ENCODE assay signal across 18 cellular contexts in genomic region chr9:92934321-92934720, GRCh38. TPM values are rescaled to one million over a fixed set of nuclear protein-coding genes. Genes with fewer than 3 reads are reported as not detected.
A peak's percentile ranks its signal among the peaks of the same experiment; 100 is the strongest.
DNase-seq lines count a peak whose midpoint lies in the region; ATAC-seq and TF ChIP-seq lines count a peak whose summit lies in the region.
"Had no signal": no experiment of that assay in that cellular context is flagged by ENCODE, and none has a peak within 500 bp of the region (broad histone marks: within the 10 kb centered on the region; RNA-seq: fewer than 3 reads in every experiment).

No MANE protein-coding gene starts in this region.

- H3K9me3 ChIP-seq in SK-N-SH (no peaks in the 10 kb centered on the region), Karpas-422 (ENCODE audit: low read length) (no peaks in the 10 kb centered on the region), neuronal stem cell (replicated peaks in 1 of 2; ENCODE audit: control insufficient read depth in 2 of 2, insufficient read depth in 1 of 2, low read depth in 1 of 2, low read length in 2 of 2) (no peaks in the 10 kb centered on the region)
- H3K9me3 ChIP-seq: BLaER1 treated with 17β-estradiol and CSF1 and Interleukin-3, amounts not matched to agents 10 nM and 100 nM; MG63 had no signal

- H3K4me1 ChIP-seq in SK-N-SH (ENCODE audit: control insufficient read depth in 1 of 2, insufficient read depth in 2 of 2, low read depth in 1 of 2, low read length in 1 of 2) (no peaks in the 10 kb centered on the region), Karpas-422 (ENCODE audit: low read length) (peaks cover 3% of the 10 kb centered on the region; the same call in 1 of the 2 replicates), neuronal stem cell (ENCODE audit: control insufficient read depth in 2 of 2, insufficient read depth in 1 of 2, low read depth in 1 of 2, low read length in 2 of 2) (peaks cover 0 to 2% of the 10 kb centered on the region in 2 donors)
- H3K4me1 ChIP-seq: BLaER1 treated with 17β-estradiol and CSF1 and Interleukin-3, amounts not matched to agents 10 nM and 100 nM had no signal

- no peak overlapping the region for H3K4ac ChIP-seq in neuronal stem cell (ENCODE audit: low read length)

- POLR2A ChIA-PET in SK-N-SH (lab: Yijun Ruan, JAX): no interaction called here

- no peak overlapping the region for H2BK15ac ChIP-seq in neuronal stem cell (ENCODE audit: low read length)

- H4K91ac ChIP-seq in neuronal stem cell (ENCODE audit: low read depth, low read length, poor library complexity): no peak overlapping the region

- no peak overlapping the region for H2BK120ac ChIP-seq in neuronal stem cell (ENCODE audit: low read depth, low read length)

- H2BK12ac ChIP-seq in neuronal stem cell (ENCODE audit: low read length): no peak overlapping the region

- no peak overlapping the region for H4K8ac ChIP-seq in neuronal stem cell (ENCODE audit: low read depth, low read length)

- TF ChIP-seq CTCF in SK-N-SH (IDR thresholded peaks at IDR 0.05): no peak

- no peak overlapping the region for H3K27ac ChIP-seq in SK-N-SH (ENCODE audit: low read depth in 2 of 2, low read length in 1 of 2)
- no peak overlapping the region for H3K27ac ChIP-seq in Karpas-422 (ENCODE audit: low read length)
- H3K27ac ChIP-seq in neuronal stem cell (replicated peaks; ENCODE audit: low read length): no peak overlapping the region
- H3K27ac ChIP-seq: BLaER1 treated with 17β-estradiol and CSF1 and Interleukin-3, amounts not matched to agents 10 nM and 100 nM had no signal

- H3K36me3 ChIP-seq in SK-N-SH (replicated peaks in 1 of 2; ENCODE audit: control insufficient read depth in 1 of 2, insufficient read depth in 2 of 2, low read length in 1 of 2) (no peaks in the 10 kb centered on the region), Karpas-422 (ENCODE audit: insufficient read depth, low read length) (no peaks in the 10 kb centered on the region), neuronal stem cell (replicated peaks in 1 of 2; ENCODE audit: control insufficient read depth in 2 of 2, insufficient read depth in 2 of 2, low read length in 2 of 2) (no peaks in the 10 kb centered on the region)
- H3K36me3 ChIP-seq: BLaER1 treated with 17β-estradiol and CSF1 and Interleukin-3, amounts not matched to agents 10 nM and 100 nM; MG63 had no signal

- H2AK5ac ChIP-seq in neuronal stem cell (ENCODE audit: low read depth, low read length): no peak overlapping the region

- no peak overlapping the region for H2AFZ ChIP-seq in SK-N-SH (ENCODE audit: low read depth)
- peak overlapping the region; percentile 44; the same call in 1 of the 2 replicates for H2AFZ ChIP-seq in Karpas-422 (ENCODE audit: low read length)
- H2AFZ ChIP-seq in neuronal stem cell (ENCODE audit: low read length): peak overlapping the region; percentile 1

- no peak overlapping the region for H3K4me2 ChIP-seq in SK-N-SH
- no peak overlapping the region for H3K4me2 ChIP-seq in Karpas-422 (ENCODE audit: low read depth, low read length, poor library complexity, severe bottlenecking)
- no peak overlapping the region for H3K4me2 ChIP-seq in neuronal stem cell (ENCODE audit: insufficient read depth, low read length, poor library complexity, severe bottlenecking)
- H3K4me2 ChIP-seq: BLaER1 treated with 17β-estradiol and CSF1 and Interleukin-3, amounts not matched to agents 10 nM and 100 nM had no signal

- H3K9ac ChIP-seq in SK-N-SH (no peak overlapping the region), Karpas-422 (ENCODE audit: low read length) (no peak overlapping the region), neuronal stem cell (ENCODE audit: low read depth, low read length, poor library complexity) (no peak overlapping the region)
- H3K9ac ChIP-seq: BLaER1 treated with 17β-estradiol and CSF1 and Interleukin-3, amounts not matched to agents 10 nM and 100 nM had no signal

- no peak overlapping the region for H3K23ac ChIP-seq in neuronal stem cell (ENCODE audit: low read depth, low read length, poor library complexity)

- no peaks in the 10 kb centered on the region for H3K79me1 ChIP-seq in neuronal stem cell (ENCODE audit: low read depth, low read length)

- CTCF ChIA-PET in SK-N-SH (lab: Yijun Ruan, JAX): no interaction called here

- H4K20me1 ChIP-seq in SK-N-SH (ENCODE audit: insufficient read depth): no peaks in the 10 kb centered on the region
- no peaks in the 10 kb centered on the region for H4K20me1 ChIP-seq in Karpas-422 (ENCODE audit: insufficient read depth, low read depth, low read length)
- H4K20me1 ChIP-seq: BLaER1 treated with 17β-estradiol and CSF1 and Interleukin-3, amounts not matched to agents 10 nM and 100 nM had no signal

- H3K27me3 ChIP-seq in SK-N-SH (ENCODE audit: insufficient read depth): no peaks in the 10 kb centered on the region
- H3K27me3 ChIP-seq in Karpas-422 (ENCODE audit: low read length): no peaks in the 10 kb centered on the region
- H3K27me3 ChIP-seq in neuronal stem cell (ENCODE audit: control insufficient read depth in 3 of 3, insufficient read depth in 3 of 3, low read depth in 1 of 3, low read length in 3 of 3): peaks cover 0 to 2% (median 0%) of the 10 kb centered on the region in 3 experiments
- H3K27me3 ChIP-seq: BLaER1 treated with 17β-estradiol and CSF1 and Interleukin-3, amounts not matched to agents 10 nM and 100 nM; MG63 had no signal

- no peak overlapping the region for H3K18ac ChIP-seq in neuronal stem cell (ENCODE audit: low read length)

- no peak overlapping the region for H2BK5ac ChIP-seq in neuronal stem cell (ENCODE audit: low read length)

- TF ChIP-seq RAD21 in SK-N-SH (IDR thresholded peaks at IDR 0.05; ENCODE audit: low read length): no peak

- no peak for ATAC-seq in SK-N-SH treated with all-trans-retinoic acid at 6 μM for 48 hours
- ATAC-seq in GM21381 (IDR thresholded peaks at IDR 0.05; ENCODE audit: unreplicated experiment): no peak
- ATAC-seq: T-cell had no signal

- H3K4me3 ChIP-seq in SK-N-SH (ENCODE audit: low read depth in 2 of 2, low read length in 1 of 2): no peak overlapping the region
- H3K4me3 ChIP-seq in Karpas-422 (ENCODE audit: low read length): no peak overlapping the region
- no peak overlapping the region for H3K4me3 ChIP-seq in neuronal stem cell (ENCODE audit: low read length in 2 of 2)
- H3K4me3 ChIP-seq: BLaER1 treated with 17β-estradiol and CSF1 and Interleukin-3, amounts not matched to agents 10 nM and 100 nM; MG63 had no signal

- H3K9me2 ChIP-seq in SK-N-SH: no peaks in the 10 kb centered on the region
- no peaks in the 10 kb centered on the region for H3K9me2 ChIP-seq in Karpas-422 (replicated peaks; ENCODE audit: insufficient read depth, low read length)

- no peaks in the 10 kb centered on the region for H3F3A ChIP-seq in SK-N-SH (replicated peaks; ENCODE audit: insufficient read depth)

- no peak overlapping the region for H3K14ac ChIP-seq in neuronal stem cell (ENCODE audit: low read length)

- DNase-seq in SK-N-SH: no peak
- peak; percentile 53 for DNase-seq in Karpas-422
- DNase-seq in RKO (ENCODE audit: low spot score): peak; percentile 21
- no peak for DNase-seq in neuronal stem cell (ENCODE audit: low spot score)
- DNase-seq in C1 segment of cervical spinal cord (lab: John Stamatoyannopoulos, UW): no peak
- no peak for DNase-seq in D341Med (ENCODE audit: low spot score)
- DNase-seq: 8988T; DMS153; KG1; MG63; NCI-H1105; NCI-H187; NCI-H446 treated with DMSO at 0.1 percent for 48 hours; NK-92 treated with Interleukin-12 subunit alpha and Interleukin-12 subunit beta, amount 100 ng/mL, for 24 hours; T-cell had no signal

- H3K79me2 ChIP-seq in SK-N-SH (ENCODE audit: insufficient read depth) (no peaks in the 10 kb centered on the region), Karpas-422 (ENCODE audit: low read length) (no peaks in the 10 kb centered on the region)

- TF ChIP-seq EP300 in SK-N-SH (IDR thresholded peaks at IDR 0.05; ENCODE audit: borderline replicate concordance in 1 of 2, low read depth in 1 of 2, low read length in 1 of 2): no peak

- 56% methylated on average over 1 of the region's 1 CpG for WGBS in SK-N-SH (ENCODE audit: low lambda C conversion rate)
- no CpG with 5 or more reads among the region's 1 CpG for WGBS in neuronal stem cell (ENCODE audit: extremely low coverage in 2 of 2, insufficient read length in 2 of 2, insufficient replicate concordance in 1 of 2), 2 donors

TF ChIP-seq in SK-N-SH, 30 proteins besides CTCF, POLR2A, EP300 and RAD21 (continues in another document):
- TF ChIP-seq MEF2A (IDR thresholded peaks at IDR 0.05; ENCODE audit: borderline replicate concordance, low read depth): no peak
- peak; percentile 51; the same call in 1 of the 2 replicates for TF ChIP-seq USF1 (IDR thresholded peaks at IDR 0.05; ENCODE audit: borderline replicate concordance, low read depth)
- no peak for TF ChIP-seq POLR2AphosphoS5 (IDR thresholded peaks at IDR 0.05; ENCODE audit: low read depth, low read length)

TF ChIP-seq in SK-N-SH treated with all-trans-retinoic acid at 6 μM for 48 hours, 23 proteins besides CTCF, POLR2A, EP300 and RAD21 (continues in another document):
- TF ChIP-seq ZFP3 (CRISPR knock-in tag; IDR thresholded peaks at IDR 0.05): no peak

RNA-seq across cellular contexts. Expression of gene FGD3, which starts 13.0 kb away (rescaled TPM):
- polyA plus RNA-seq in SK-N-SH (2012; rRNA removed): not detected in 2 replicates
- polyA plus RNA-seq in SK-N-SH (2012; cell fraction: cytosol; rRNA removed): 0.01 TPM in 2 replicates
- polyA plus RNA-seq in SK-N-SH (2012; cell fraction: nucleus; rRNA removed): not detected in 2 replicates
- total RNA-seq in Karpas-422 (2014; rRNA removed; shearing (Covaris generic); ENCODE audit: low replicate concordance): 9.0 and 24.5 TPM in 2 replicates
- 0.47 TPM for polyA plus RNA-seq in neuronal stem cell (2013, experiment 1 of 2)
- 0.44 TPM for polyA plus RNA-seq in neuronal stem cell (2013, experiment 2 of 2)

RNA-seq across cellular contexts. Expression of gene ZNF484, which starts 56.5 kb away (rescaled TPM):
- polyA plus RNA-seq in SK-N-SH (2012; rRNA removed): 0.79 and 1.1 TPM in 2 replicates
- polyA plus RNA-seq in SK-N-SH (2012; cell fraction: cytosol; rRNA removed): 0.94 and 1.2 TPM in 2 replicates
- polyA plus RNA-seq in SK-N-SH (2012; cell fraction: nucleus; rRNA removed): 1.00 and 2.2 TPM in 2 replicates
- total RNA-seq in Karpas-422 (2014; rRNA removed; shearing (Covaris generic); ENCODE audit: low replicate concordance): 9.5 and 17.3 TPM in 2 replicates
- 6.9 TPM for polyA plus RNA-seq in neuronal stem cell (2013, experiment 1 of 2)
- polyA plus RNA-seq in neuronal stem cell (2013, experiment 2 of 2): 6.8 TPM

Comparison
In these comparisons a context has a peak if more than half of its experiments do, and no peak if none do; other contexts are left out.
1. DNase-seq: peak in Karpas-422 (single experiment) and RKO (single experiment); none in SK-N-SH (single experiment), neuronal stem cell (single experiment), C1 segment of cervical spinal cord (0 of 14) and D341Med (single experiment).